ENCODE assay signal across 1 cellular context in the genomic region with DNA sequence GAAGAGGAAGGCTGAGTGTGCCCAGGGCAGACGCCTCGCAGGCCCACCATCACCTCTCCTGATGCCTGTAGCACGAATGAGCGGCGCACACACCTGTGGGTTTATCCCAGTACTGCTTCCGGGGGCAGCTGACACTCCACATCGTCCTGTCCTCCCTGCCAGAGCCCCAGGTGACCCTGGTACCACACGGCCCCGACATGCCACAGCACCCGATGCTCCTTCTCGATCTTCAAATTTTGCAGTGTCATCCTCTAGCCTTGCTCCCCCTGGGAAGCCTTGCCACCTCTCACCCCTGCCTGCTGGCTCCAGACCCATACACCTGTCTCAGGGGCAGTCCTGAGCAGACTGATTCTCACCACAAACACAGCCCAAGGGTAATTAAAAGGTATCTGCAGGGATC.
A peak's percentile ranks its signal among the peaks of the same experiment; 100 is the strongest.
TF ChIP-seq lines count a peak whose summit lies in the region.

No MANE protein-coding gene starts in this region.

TF ChIP-seq in H1, 55 proteins besides CTCF, POLR2A, EP300 and RAD21 (continued from another document):
- TF ChIP-seq, protein P1, sequence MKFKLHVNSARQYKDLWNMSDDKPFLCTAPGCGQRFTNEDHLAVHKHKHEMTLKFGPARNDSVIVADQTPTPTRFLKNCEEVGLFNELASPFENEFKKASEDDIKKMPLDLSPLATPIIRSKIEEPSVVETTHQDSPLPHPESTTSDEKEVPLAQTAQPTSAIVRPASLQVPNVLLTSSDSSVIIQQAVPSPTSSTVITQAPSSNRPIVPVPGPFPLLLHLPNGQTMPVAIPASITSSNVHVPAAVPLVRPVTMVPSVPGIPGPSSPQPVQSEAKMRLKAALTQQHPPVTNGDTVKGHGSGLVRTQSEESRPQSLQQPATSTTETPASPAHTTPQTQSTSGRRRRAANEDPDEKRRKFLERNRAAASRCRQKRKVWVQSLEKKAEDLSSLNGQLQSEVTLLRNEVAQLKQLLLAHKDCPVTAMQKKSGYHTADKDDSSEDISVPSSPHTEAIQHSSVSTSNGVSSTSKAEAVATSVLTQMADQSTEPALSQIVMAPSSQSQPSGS (IDR thresholded peaks at IDR 0.05; ENCODE audit: low read length), result no peak
- TF ChIP-seq TCF12 (IDR thresholded peaks at IDR 0.05; ENCODE audit: low read depth, low read length) (no peak), HDAC6 (IDR thresholded peaks at IDR 0.05; ENCODE audit: low read depth, low read length) (no peak), BACH1 (IDR thresholded peaks at IDR 0.05; ENCODE audit: low read length) (0 out of 2 replicates have a peak, but pooled peaks have one; percentile 30), HDAC2 (IDR thresholded peaks at IDR 0.05; ENCODE audit: borderline replicate concordance in 1 of 2, low read depth in 2 of 2, low read length in 2 of 2) (no peak), YY1 (IDR thresholded peaks at IDR 0.05; ENCODE audit: low read depth, low read length) (no peak), CTBP2 (IDR thresholded peaks at IDR 0.05; ENCODE audit: borderline replicate concordance, insufficient read depth, insufficient read length, low read length) (no peak)
